ENCODE assay signal across 14 cellular contexts in the genomic region with DNA sequence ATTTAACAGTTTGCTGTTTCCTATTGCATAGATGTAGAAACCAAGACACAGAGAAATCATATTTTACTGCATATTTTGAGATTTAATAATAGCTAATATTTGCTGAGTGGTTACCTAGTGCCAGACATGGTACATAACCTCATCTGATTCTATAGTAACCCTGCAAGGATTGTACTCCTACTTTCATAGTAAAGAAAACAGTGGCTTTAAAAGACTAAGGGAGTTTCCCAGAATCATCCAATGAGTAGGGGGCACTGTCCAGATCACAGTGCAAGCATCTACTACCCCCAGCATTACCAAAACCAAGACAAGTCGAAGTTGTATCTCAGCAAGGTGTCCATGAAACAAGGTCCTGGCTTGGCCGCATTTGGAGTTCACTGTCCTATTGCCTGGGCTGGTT.
DNase-seq lines count a peak whose midpoint lies in the region; ATAC-seq lines count a peak whose summit lies in the region.
"Had no signal": no experiment of that assay in that cellular context is flagged by ENCODE, and none has a peak within 500 bp of the region (broad histone marks: within the 10 kb centered on the region; RNA-seq: fewer than 3 reads in every experiment).

No MANE protein-coding gene starts in this region.

- ATAC-seq in GM18508 (IDR thresholded peaks at IDR 0.05; ENCODE audit: insufficient read depth, unreplicated experiment) (peak; percentile 42), GM19468 (IDR thresholded peaks at IDR 0.05; ENCODE audit: extremely low read depth, unreplicated experiment) (peak; percentile 20), HG02885 (IDR thresholded peaks at IDR 0.05; ENCODE audit: poor library complexity, unreplicated experiment) (peak; percentile 36), HG03469 (IDR thresholded peaks at IDR 0.05; ENCODE audit: unreplicated experiment) (peak; percentile 25)

- DNase-seq in GF-D8 (lab: John Stamatoyannopoulos, UW) (no peak), T-helper 1 cell (no peak), NCI-H146 treated with DMSO at 0.1 percent for 48 hours (lab: John Stamatoyannopoulos, UW; ENCODE audit: unreplicated experiment) (no peak)
- DNase-seq in stimulated activated naive CD4-positive, alpha-beta T cell (lab: John Stamatoyannopoulos, UW) = no peak
- DNase-seq: activated CD4-positive, alpha-beta T cell treated with anti-CD3 and anti-CD28 coated beads, Interleukin-2, amount 10 ng/mL, durations not matched to agents 7 days and 5 days; activated effector memory CD4-positive, alpha-beta T cell treated with Interleukin-2 at 50 U/mL for 16 hours; DMS79 treated with DMSO at 0.1 percent for 48 hours; NCI-H345; nephron progenitor cell; trophoblast cell had no signal
